8 cellular contexts compared by ENCODE assay signal in the genomic region with DNA sequence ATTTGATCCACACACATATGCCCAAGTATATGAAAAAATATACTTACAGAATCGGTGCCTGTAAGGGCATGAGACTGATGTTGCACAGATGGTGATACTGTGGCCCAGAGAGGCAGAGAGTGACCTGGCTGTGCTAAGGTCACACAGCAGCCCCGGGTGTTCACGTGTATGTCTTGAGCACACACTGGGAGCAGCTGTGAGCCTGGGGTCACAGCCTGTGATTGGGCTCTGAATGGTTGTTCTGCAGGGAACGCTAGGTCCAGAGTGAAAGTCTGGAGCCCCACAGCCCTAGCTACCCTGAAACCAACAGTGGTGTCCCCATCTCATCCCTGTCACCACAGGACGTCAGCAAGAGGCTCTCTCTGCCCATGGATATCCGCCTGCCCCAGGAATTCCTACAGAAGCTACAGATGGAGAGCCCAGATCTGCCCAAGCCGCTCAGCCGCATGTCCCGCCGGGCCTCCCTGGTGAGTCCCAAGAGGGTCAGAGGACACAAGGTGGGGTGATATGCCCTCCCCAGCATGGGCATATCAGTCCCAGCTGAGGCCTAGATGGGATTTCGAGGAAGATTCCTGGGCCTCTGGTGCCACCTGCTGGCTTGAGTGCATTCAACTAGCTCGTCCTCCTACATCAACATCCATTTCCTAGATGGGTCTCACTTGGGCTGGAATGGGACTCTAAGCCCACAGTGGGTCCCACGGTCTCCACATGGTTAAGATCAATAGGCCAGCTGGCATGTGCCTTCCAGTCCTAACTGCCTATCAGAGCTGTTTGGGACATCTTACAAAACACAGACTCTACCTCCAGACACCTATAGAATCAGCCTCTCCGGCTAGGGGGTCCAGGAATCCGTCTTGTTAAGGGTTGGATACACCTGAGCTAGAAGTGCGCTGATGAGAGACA. TPM values are rescaled to one million over a fixed set of nuclear protein-coding genes. Genes with fewer than 3 reads are reported as not detected.
A peak's percentile ranks its signal among the peaks of the same experiment; 100 is the strongest.
DNase-seq lines count a peak whose midpoint lies in the region; ATAC-seq and TF ChIP-seq lines count a peak whose summit lies in the region.

No MANE protein-coding gene starts in this region.

- H3K36me3 Mint-ChIP-seq in Caco-2 (ENCODE audit: insufficient read depth, unreplicated experiment), result peaks cover 5% of the 10 kb centered on the region
- H3K36me3 Mint-ChIP-seq in naive B cell, result no peaks in the 10 kb centered on the region
- no peaks in the 10 kb centered on the region for H3K36me3 Mint-ChIP-seq in stimulated activated effector memory CD8-positive, alpha-beta T cell treated with anti-CD3 and anti-CD28 coated beads, Interleukin-12 subunit alpha, Interleukin-12 subunit beta, amount 100 ng/mL, for 72 hours

- H3K9me3 Mint-ChIP-seq in Caco-2 (ENCODE audit: unreplicated experiment) (no peaks in the 10 kb centered on the region), naive B cell (no peaks in the 10 kb centered on the region)
- H3K9me3 Mint-ChIP-seq in stimulated activated effector memory CD8-positive, alpha-beta T cell treated with anti-CD3 and anti-CD28 coated beads, Interleukin-12 subunit alpha, Interleukin-12 subunit beta, amount 100 ng/mL, for 72 hours, result no peaks in the 10 kb centered on the region

- DNase-seq in Caco-2 (peak; percentile 76 to 81), HuH-7.5 (ENCODE audit: low spot score) (peak; percentile 87), epithelial cell of esophagus (ENCODE audit: low read depth) (peak; percentile 70), naive B cell (peak; percentile 62)
- DNase-seq in activated CD8-positive, alpha-beta memory T cell treated with anti-CD3 and anti-CD28 coated beads, Interleukin-2, amount 50 U/mL, for 48 hours, result peak; percentile 87
- peak; percentile 61 to 83 for DNase-seq in stimulated activated effector memory CD8-positive, alpha-beta T cell treated with anti-CD3 and anti-CD28 coated beads, Interleukin-12 subunit alpha, Interleukin-12 subunit beta, amount 100 ng/mL, for 72 hours (ENCODE audit: low spot score in 2 of 2)

- H3K27ac Mint-ChIP-seq in Caco-2 (ENCODE audit: unreplicated experiment) (no peak overlapping the region), naive B cell (peak overlapping the region in 2 of 6 donors; percentile 77 to 82)
- no peak overlapping the region for H3K27ac Mint-ChIP-seq in stimulated activated effector memory CD8-positive, alpha-beta T cell treated with anti-CD3 and anti-CD28 coated beads, Interleukin-12 subunit alpha, Interleukin-12 subunit beta, amount 100 ng/mL, for 72 hours

- H3K27me3 ChIP-seq in Caco-2 (replicated peaks; ENCODE audit: control insufficient read depth, insufficient read depth, low read length), result no peaks in the 10 kb centered on the region
- peaks cover 9% of the 10 kb centered on the region for H3K27me3 ChIP-seq in OCI-LY3 (ENCODE audit: low read depth, low read length)

- BruUV-seq in Caco-2 (replicated peaks; lab: Mats Ljungman, UMichigan), result no TSS peak

- H3K9ac ChIP-seq in OCI-LY3 (ENCODE audit: low read length), result no peak overlapping the region

- intact Hi-C loops in Caco-2 (cut with micrococcal nuclease; ENCODE audit: unreplicated experiment), result loop anchor here (1.0 kb wide), 3 partner anchors 36 to 169 kb away; no protein-coding TSS in a partner anchor

- no peaks in the 10 kb centered on the region for H3K4me1 ChIP-seq in Caco-2
- H3K4me1 ChIP-seq in OCI-LY3 (ENCODE audit: low read length), result peaks cover 6% of the 10 kb centered on the region

- CTCF ChIA-PET in Caco-2 (lab: Charles Lee), result interaction anchor here (0.5 to 6.4 kb wide), 34 partner anchors 8 to 463 kb away, joined by 3 to 203 read pairs (median 4); a partner anchor contains a TSS

- POLR2A ChIA-PET in Caco-2 (lab: Charles Lee), result interaction anchor here (0.5 to 0.6 kb wide), 2 partner anchors 106 to 230 kb away, joined by 3 to 4 read pairs; no protein-coding TSS in a partner anchor

- H3K27me3 Mint-ChIP-seq in Caco-2 (ENCODE audit: insufficient read depth, unreplicated experiment) (peaks cover 4% of the 10 kb centered on the region), naive B cell (peaks cover 0 to 7% (median under 1%) of the 10 kb centered on the region in 3 donors)

- H3K9me3 ChIP-seq in Caco-2 (no peaks in the 10 kb centered on the region), OCI-LY3 (ENCODE audit: insufficient read depth, low read length) (no peaks in the 10 kb centered on the region)

- H3K27ac ChIP-seq in OCI-LY3 (ENCODE audit: low read length), result no peak overlapping the region

- TF ChIP-seq CTCF in Caco-2 (IDR thresholded peaks at IDR 0.05; ENCODE audit: insufficient read depth in 1 of 2, low read depth in 1 of 2, low read length in 1 of 2, severe bottlenecking in 1 of 2, unreplicated experiment in 1 of 2), result peak; percentile 80 to 92
- TF ChIP-seq CTCF in OCI-LY3 (IDR thresholded peaks at IDR 0.05; ENCODE audit: low read depth, low read length), result peak; percentile 94
- peak; percentile 77 for TF ChIP-seq CTCF in epithelial cell of esophagus (IDR thresholded peaks at IDR 0.05; ENCODE audit: insufficient read depth, low read depth, low read length, missing control alignments)

- no peak overlapping the region for H2AFZ ChIP-seq in OCI-LY3 (ENCODE audit: low read depth, low read length)

- no peaks in the 10 kb centered on the region for H3K4me1 Mint-ChIP-seq in Caco-2 (ENCODE audit: low read depth, unreplicated experiment)
- peaks cover 0 to 7% (median 3%) of the 10 kb centered on the region in 3 donors for H3K4me1 Mint-ChIP-seq in naive B cell
- no peaks in the 10 kb centered on the region for H3K4me1 Mint-ChIP-seq in stimulated activated effector memory CD8-positive, alpha-beta T cell treated with anti-CD3 and anti-CD28 coated beads, Interleukin-12 subunit alpha, Interleukin-12 subunit beta, amount 100 ng/mL, for 72 hours

- no peak overlapping the region for H3K4me3 Mint-ChIP-seq in Caco-2 (ENCODE audit: unreplicated experiment)
- no peak overlapping the region for H3K4me3 Mint-ChIP-seq in naive B cell
- no peak overlapping the region for H3K4me3 Mint-ChIP-seq in stimulated activated effector memory CD8-positive, alpha-beta T cell treated with anti-CD3 and anti-CD28 coated beads, Interleukin-12 subunit alpha, Interleukin-12 subunit beta, amount 100 ng/mL, for 72 hours

- H3K36me3 ChIP-seq in Caco-2 (ENCODE audit: control insufficient read depth, insufficient read depth, low read length) (peaks cover 2% of the 10 kb centered on the region; the same call in 1 of the 2 replicates), OCI-LY3 (replicated peaks; ENCODE audit: low read depth, low read length) (no peaks in the 10 kb centered on the region)

- no peaks in the 10 kb centered on the region for H3K79me2 ChIP-seq in OCI-LY3 (ENCODE audit: low read length)

- ATAC-seq in naive B cell (ENCODE audit: low read depth in 2 of 2), result peak; percentile 56 to 66
- peak; percentile 57 for ATAC-seq in stimulated activated effector memory CD8-positive, alpha-beta T cell treated with anti-CD3 and anti-CD28 coated beads, Interleukin-12 subunit alpha, Interleukin-12 subunit beta, amount 100 ng/mL, for 72 hours
- no peak for ATAC-seq in HG02870 (IDR thresholded peaks at IDR 0.05; ENCODE audit: unreplicated experiment)

- no peak overlapping the region for H3K4me3 ChIP-seq in Caco-2 (ENCODE audit: low read depth, low read length)
- H3K4me3 ChIP-seq in OCI-LY3 (ENCODE audit: low read length), result no peak overlapping the region
- no peak overlapping the region for H3K4me3 ChIP-seq in epithelial cell of esophagus (ENCODE audit: low read length)

- no peak overlapping the region for H3K4me2 ChIP-seq in OCI-LY3 (ENCODE audit: low read length)

- H4K20me1 ChIP-seq in OCI-LY3 (ENCODE audit: insufficient read depth, low read length), result no peaks in the 10 kb centered on the region

RNA-seq across cellular contexts. Expression of a gene that starts 19.7 kb away (rescaled TPM):
- total RNA-seq in Caco-2 (2022), result 17.0 and 18.5 TPM in 2 replicates
- 1 to 10 TPM in 1 of 6 donors, under 1 TPM in 3, not detected in 2; 0.40 to 1.4 (median 0.50) TPM for polyA plus RNA-seq in naive B cell (ENCODE audit: low read depth in 6 of 6)
